In genomic region chr6:12523726-12524125, GRCh38 we compare ENCODE assay signal across 7 cellular contexts.
"Had no signal": no experiment of that assay in that cellular context is flagged by ENCODE, and none has a peak within 500 bp of the region (broad histone marks: within the 10 kb centered on the region; RNA-seq: fewer than 3 reads in every experiment).

No MANE protein-coding gene starts in this region.

- FAIRE-seq: H1, HTR-8/SVneo, K562 had no signal

- DNase-seq: H9, HCEC 1CT, IMR-90 had no signal

- H3K4me3 ChIP-seq: GM23338, K562 had no signal

- H3K4me3 Mint-ChIP-seq: GM23338, H9 had no signal

- H3K9me3 Mint-ChIP-seq: GM23338 had no signal

- H3K27ac Mint-ChIP-seq: GM23338, H9 had no signal

- ATAC-seq: GM23338, K562 had no signal

- H3K4me1 Mint-ChIP-seq: GM23338 had no signal
